ENCODE assay signal across 8 cellular contexts in genomic region chr9:128203024-128203841, GRCh38. TPM values are rescaled to one million over a fixed set of nuclear protein-coding genes. Genes with fewer than 3 reads are reported as not detected.
DNase-seq lines count a peak whose midpoint lies in the region; FAIRE-seq and TF ChIP-seq lines count a peak whose summit lies in the region.

Gene DNM1 (plus strand): TSS chr9:128203379. CDS start chr9:128203471, 92 bp downstream.

- H3K9me3 ChIP-seq in BE2C, result no peaks in the 10 kb centered on the region

- H3K4me1 ChIP-seq in BE2C, result no peaks in the 10 kb centered on the region

- no peaks in the 10 kb centered on the region; the same call in 1 of the 2 replicates for H3K36me3 ChIP-seq in BE2C

- peaks cover 4% of the 10 kb centered on the region for H3K36me3 Mint-ChIP-seq in nephron (ENCODE audit: low read depth)
- H3K36me3 Mint-ChIP-seq in stimulated activated naive CD8-positive, alpha-beta T cell treated with anti-CD3 and anti-CD28 coated beads, Interleukin-15, Interleukin-2, amounts not matched to agents 100 ng/mL and 50 ng/mL, for 24 hours (ENCODE audit: low read depth), result no peaks in the 10 kb centered on the region

- no peaks in the 10 kb centered on the region for H3K27me3 ChIP-seq in BE2C
- no peaks in the 10 kb centered on the region for H3K27me3 ChIP-seq in HL-60 (ENCODE audit: insufficient read depth, poor library complexity, severe bottlenecking)

- FAIRE-seq in GM19239 (lab: Jason Lieb, UNC), result peak; percentile 51

- DNase-seq in BE2C (peak; percentile 83), GM19239 (ENCODE audit: insufficient read length, low spot score) (peak; percentile 96), HL-60 (ENCODE audit: low read depth in 1 of 2, low spot score in 1 of 2) (peak; percentile 52 to 54), RKO (ENCODE audit: low spot score) (peak; percentile 86), fibroblast of the conjunctiva (ENCODE audit: low read depth) (peak; percentile 24)
- peak; percentile 56 for DNase-seq in activated T-helper 9 cell treated with anti-CD3 and anti-CD28 coated beads, Interleukin-2, amount 50 U/mL, for 16 hours (ENCODE audit: low read depth)

- H3K4me3 Mint-ChIP-seq in nephron, result peak within 1 kb of the TSS; percentile 84 to 88 (median 87)
- H3K4me3 Mint-ChIP-seq in stimulated activated naive CD8-positive, alpha-beta T cell treated with anti-CD3 and anti-CD28 coated beads, Interleukin-15, Interleukin-2, amounts not matched to agents 100 ng/mL and 50 ng/mL, for 24 hours, result peak within 1 kb of the TSS; percentile 68

- H3K9me3 Mint-ChIP-seq in nephron, result no peaks in the 10 kb centered on the region
- no peaks in the 10 kb centered on the region for H3K9me3 Mint-ChIP-seq in stimulated activated naive CD8-positive, alpha-beta T cell treated with anti-CD3 and anti-CD28 coated beads, Interleukin-15, Interleukin-2, amounts not matched to agents 100 ng/mL and 50 ng/mL, for 24 hours

- peaks cover 3% of the 10 kb centered on the region for H3K27me3 Mint-ChIP-seq in nephron (ENCODE audit: low read depth)
- peaks cover 17% of the 10 kb centered on the region for H3K27me3 Mint-ChIP-seq in stimulated activated naive CD8-positive, alpha-beta T cell treated with anti-CD3 and anti-CD28 coated beads, Interleukin-15, Interleukin-2, amounts not matched to agents 100 ng/mL and 50 ng/mL, for 24 hours

- H3K27ac Mint-ChIP-seq in nephron, result peak within 1 kb of the TSS; percentile 77 to 87 (median 83)
- H3K27ac Mint-ChIP-seq in stimulated activated naive CD8-positive, alpha-beta T cell treated with anti-CD3 and anti-CD28 coated beads, Interleukin-15, Interleukin-2, amounts not matched to agents 100 ng/mL and 50 ng/mL, for 24 hours, result peak within 1 kb of the TSS; percentile 86

- no peak within 1 kb of the TSS; the same call in 1 of the 2 replicates for H3K27ac ChIP-seq in HL-60 (replicated peaks)

- TF ChIP-seq CTCF in BE2C (IDR thresholded peaks at IDR 0.05; ENCODE audit: low read depth, low read length) (peak; percentile 53), HL-60 (IDR thresholded peaks at IDR 0.05; ENCODE audit: insufficient read depth, low read length) (peak; percentile 36), nephron (IDR thresholded peaks at IDR 0.05; ENCODE audit: unreplicated experiment in 3 of 3) (peak; percentile 77 to 92 (median 88))

- H3K4me3 ChIP-seq in BE2C (ENCODE audit: low read depth, low read length) (peak within 1 kb of the TSS; percentile 82), HL-60 (replicated peaks; ENCODE audit: insufficient read depth, low read length) (peak within 1 kb of the TSS; percentile 80)

- H3K4me1 Mint-ChIP-seq in nephron, result peaks cover 18% of the 10 kb centered on the region
- peaks cover 27% of the 10 kb centered on the region for H3K4me1 Mint-ChIP-seq in stimulated activated naive CD8-positive, alpha-beta T cell treated with anti-CD3 and anti-CD28 coated beads, Interleukin-15, Interleukin-2, amounts not matched to agents 100 ng/mL and 50 ng/mL, for 24 hours (ENCODE audit: low read depth)

RNA-seq across cellular contexts. Expression of gene DNM1, which starts in this region (rescaled TPM):
- polyA plus RNA-seq in BE2C (2012; ENCODE audit: insufficient read depth, insufficient read length, low read depth), result 83.3 TPM

Comparison
In these comparisons a context has a peak if more than half of its experiments do, and no peak if none do; other contexts are left out.
1. DNase-seq: peak in every context shown above with its lines; median percentile 96 in GM19239; 86 in RKO; 83 in BE2C; 56 in activated T-helper 9 cell treated with anti-CD3 and anti-CD28 coated beads, Interleukin-2, amount 50 U/mL, for 16 hours; 53 in HL-60; 24 in fibroblast of the conjunctiva.
2. CTCF ChIP-seq: peak in every context shown above with its lines; median percentile 88 in nephron; 53 in BE2C; 36 in HL-60.